Comparison of ENCODE assay signal across 19 cellular contexts in genomic region chr3:169748670-169749069, GRCh38. TPM values are rescaled to one million over a fixed set of nuclear protein-coding genes. Genes with fewer than 3 reads are reported as not detected.
DNase-seq lines count a peak whose midpoint lies in the region; ATAC-seq and TF ChIP-seq lines count a peak whose summit lies in the region.
"Had no signal": no experiment of that assay in that cellular context is flagged by ENCODE, and none has a peak within 500 bp of the region (broad histone marks: within the 10 kb centered on the region; RNA-seq: fewer than 3 reads in every experiment).

No MANE protein-coding gene starts in this region.

- DNase-seq in activated CD4-positive, alpha-beta T cell treated with anti-CD3 and anti-CD28 coated beads for 36 hours: no peak
- DNase-seq in activated CD4-positive, alpha-beta T cell treated with anti-CD3 and anti-CD28 coated beads for 48 hours: no peak
- DNase-seq in T-cell (no peak), left colon (no peak), Calu3 (no peak)
- no peak for DNase-seq in stimulated activated CD4-positive, alpha-beta T cell treated with anti-CD3 and anti-CD28 coated beads, Interleukin-2, amount 100 ng/mL, for 48 hours
- DNase-seq: activated CD8-positive, alpha-beta memory T cell treated with anti-CD3 and anti-CD28 coated beads for 24 hours; dermis blood vessel endothelial cell; DMS 273 treated with DMSO at 0.1 percent for 48 hours; GF-D8; mesenchymal stem cell; NCI-H748 treated with DMSO at 0.1 percent for 48 hours; SIG-M5; stimulated activated CD4-positive, alpha-beta T cell treated with anti-CD3 and anti-CD28 coated beads, Interleukin-2, amount 100 ng/mL, for 24 hours; WERI-Rb-1 had no signal

- POLR2A ChIA-PET in activated CD4-positive, alpha-beta T cell treated with anti-CD3 and anti-CD28 coated beads for 36 hours (lab: Charles Lee): no interaction called here
- POLR2A ChIA-PET in T-cell (lab: Charles Lee): no interaction called here

- peaks cover 21% of the 10 kb centered on the region for H3K27me3 Mint-ChIP-seq in activated CD4-positive, alpha-beta T cell treated with anti-CD3 and anti-CD28 coated beads for 36 hours
- peaks cover 36 to 39% of the 10 kb centered on the region in 2 donors for H3K27me3 Mint-ChIP-seq in T-cell
- peaks cover 14% of the 10 kb centered on the region for H3K27me3 Mint-ChIP-seq in Calu3 (ENCODE audit: unreplicated experiment)

- no TSS peak for BruUV-seq in Calu3 (replicated peaks; lab: Mats Ljungman, UMichigan)

- H3K36me3 Mint-ChIP-seq in activated CD4-positive, alpha-beta T cell treated with anti-CD3 and anti-CD28 coated beads for 36 hours (ENCODE audit: low read depth): no peaks in the 10 kb centered on the region
- H3K36me3 Mint-ChIP-seq in T-cell (no peaks in the 10 kb centered on the region), Calu3 (ENCODE audit: insufficient read depth, unreplicated experiment) (no peaks in the 10 kb centered on the region)

- H3K9me3 Mint-ChIP-seq in activated CD4-positive, alpha-beta T cell treated with anti-CD3 and anti-CD28 coated beads for 36 hours (ENCODE audit: low read depth): no peaks in the 10 kb centered on the region
- H3K9me3 Mint-ChIP-seq in T-cell: no peaks in the 10 kb centered on the region
- H3K9me3 Mint-ChIP-seq in Calu3 (ENCODE audit: low read depth, unreplicated experiment): no peaks in the 10 kb centered on the region
- H3K9me3 Mint-ChIP-seq: activated T-helper 2 cell treated with anti-CD3 and anti-CD28 coated beads, Interferon-gamma antibody, Interleukin-2, Interleukin-4, amounts not matched to agents 10 μg/mL and 5 μg/mL and 100 μg/mL, durations not matched to agents 14 hours and 24 hours and 36 hours; nephron had no signal

- H3K4me1 Mint-ChIP-seq in activated CD4-positive, alpha-beta T cell treated with anti-CD3 and anti-CD28 coated beads for 36 hours: peaks cover 16% of the 10 kb centered on the region
- H3K4me1 Mint-ChIP-seq in T-cell (peaks cover 0 to 9% (median 6%) of the 10 kb centered on the region in 3 donors), Calu3 (ENCODE audit: low read depth, unreplicated experiment) (peaks cover 12% of the 10 kb centered on the region)
- H3K4me1 Mint-ChIP-seq: nephron had no signal

- no peak for TF ChIP-seq CTCF in Calu3 (IDR thresholded peaks at IDR 0.05; ENCODE audit: unreplicated experiment)

- CTCF ChIA-PET in activated CD4-positive, alpha-beta T cell treated with anti-CD3 and anti-CD28 coated beads for 36 hours (lab: Charles Lee): no interaction called here
- CTCF ChIA-PET in T-cell (lab: Charles Lee): no interaction called here
- CTCF ChIA-PET in Calu3 (lab: Charles Lee): no interaction called here

- intact Hi-C loops in activated CD4-positive, alpha-beta T cell treated with anti-CD3 and anti-CD28 coated beads for 36 hours (cut with DNase I, micrococcal nuclease): no loop called here
- intact Hi-C loops in left colon (cut with DNase I, micrococcal nuclease) (no loop called here), Calu3 (cut with micrococcal nuclease; ENCODE audit: unreplicated experiment) (loop anchor here (10.0 kb wide), 3 partner anchors 474 to 1234 kb away; no protein-coding TSS in a partner anchor)

- no peak overlapping the region for H3K27ac Mint-ChIP-seq in activated CD4-positive, alpha-beta T cell treated with anti-CD3 and anti-CD28 coated beads for 36 hours
- H3K27ac Mint-ChIP-seq in T-cell (peak overlapping the region in 1 of 2 donors; percentile 4), Calu3 (ENCODE audit: unreplicated experiment) (no peak overlapping the region)
- H3K27ac Mint-ChIP-seq: activated T-helper 2 cell treated with anti-CD3 and anti-CD28 coated beads, Interferon-gamma antibody, Interleukin-2, Interleukin-4, amounts not matched to agents 10 μg/mL and 5 μg/mL and 100 μg/mL, durations not matched to agents 14 hours and 24 hours and 36 hours; nephron had no signal

- ATAC-seq in activated CD4-positive, alpha-beta T cell treated with anti-CD3 and anti-CD28 coated beads for 36 hours: peak; percentile 96
- ATAC-seq in HG02885 (IDR thresholded peaks at IDR 0.05; ENCODE audit: poor library complexity, unreplicated experiment) (peak; percentile 40), T-cell (replicated peaks in 1 of 4) (peak; percentile 52 to 76 (median 62)), left colon (peak; percentile 66), GM21576 (IDR thresholded peaks at IDR 0.05; ENCODE audit: unreplicated experiment) (no peak)

- no peak overlapping the region for H3K4me3 Mint-ChIP-seq in activated CD4-positive, alpha-beta T cell treated with anti-CD3 and anti-CD28 coated beads for 36 hours
- no peak overlapping the region for H3K4me3 Mint-ChIP-seq in T-cell
- no peak overlapping the region for H3K4me3 Mint-ChIP-seq in Calu3 (ENCODE audit: low read depth, unreplicated experiment)
- H3K4me3 Mint-ChIP-seq: nephron had no signal

RNA-seq across cellular contexts. Expression of gene TERC, which starts 16.2 kb away (rescaled TPM):
- total RNA-seq in activated CD4-positive, alpha-beta T cell treated with anti-CD3 and anti-CD28 coated beads for 36 hours: 10 to 100 TPM in 1 of 2 experiments, 1 to 10 TPM in 1; 2.6 to 11.1 TPM
- total RNA-seq in T-cell: 10 to 100 TPM; 10.3 to 22.4 (median 12.8) TPM
- total RNA-seq in left colon: 1 to 10 TPM in 1 of 2 donors, not detected in 1; 4.8 TPM
- total RNA-seq in Calu3 (2022): 4.7 and 11.0 TPM in 2 replicates

RNA-seq across cellular contexts. Expression of gene ACTRT3, which starts 20.7 kb away (rescaled TPM):
- under 1 TPM; 0.40 to 0.62 TPM for total RNA-seq in activated CD4-positive, alpha-beta T cell treated with anti-CD3 and anti-CD28 coated beads for 36 hours
- under 1 TPM in 2 of 5 donors, not detected in 3; 0.15 to 0.28 TPM for total RNA-seq in T-cell
- total RNA-seq in left colon: 1 to 10 TPM; 1.1 to 1.5 TPM
- total RNA-seq in Calu3 (2022): 2.2 and 2.5 TPM in 2 replicates

RNA-seq across cellular contexts. Expression of gene MYNN, which starts 24.5 kb away (rescaled TPM):
- total RNA-seq in activated CD4-positive, alpha-beta T cell treated with anti-CD3 and anti-CD28 coated beads for 36 hours: 10 to 100 TPM; 13.6 to 14.2 TPM
- total RNA-seq in T-cell: 10 to 100 TPM; 15.1 to 20.3 (median 17.6) TPM
- 10 to 100 TPM; 10.3 to 12.0 TPM for total RNA-seq in left colon
- total RNA-seq in Calu3 (2022): 19.9 and 22.9 TPM in 2 replicates
